Comparison of ENCODE assay signal across 8 cellular contexts in genomic region chr6:26017567-26017966, GRCh38. TPM values are rescaled to one million over a fixed set of nuclear protein-coding genes. Genes with fewer than 3 reads are reported as not detected.
DNase-seq lines count a peak whose midpoint lies in the region; ATAC-seq and TF ChIP-seq lines count a peak whose summit lies in the region.

No MANE protein-coding gene starts in this region.

- DNase-seq in activated CD4-positive, alpha-beta T cell treated with anti-CD3 and anti-CD28 coated beads, Interleukin-2, amount 50 U/mL, for 1 hour, result peak; percentile 60
- peak; percentile 38 for DNase-seq in colonic mucosa
- DNase-seq in lower leg skin (ENCODE audit: low spot score in 2 of 2), result peak; percentile 66 to 94
- peak; percentile 63 to 85 (median 82) for DNase-seq in stimulated activated CD4-positive, alpha-beta T cell treated with anti-CD3 and anti-CD28 coated beads, TNF-alpha, amount 100 ng/mL, for 48 hours (ENCODE audit: low read depth in 3 of 3)
- DNase-seq in middle frontal gyrus (ENCODE audit: extremely low spot score, low spot score), result no peak

- intact Hi-C loops in colonic mucosa (cut with DNase I), result no loop called here
- intact Hi-C loops in lower leg skin (cut with DNase I; ENCODE audit: low total_unique reads), result no loop called here

- H3K36me3 ChIP-seq in colonic mucosa, result no peaks in the 10 kb centered on the region

- TF ChIP-seq CTCF in GM12872 (IDR thresholded peaks at IDR 0.05; ENCODE audit: insufficient read depth, low read depth, low read length) (peak; percentile 23; the same call in 1 of the 3 replicates), colonic mucosa (IDR thresholded peaks at IDR 0.05) (no peak), lower leg skin (IDR thresholded peaks at IDR 0.05) (no peak)

- no peaks in the 10 kb centered on the region for H3K4me1 ChIP-seq in colonic mucosa

- H3K4me3 ChIP-seq in colonic mucosa (no peak overlapping the region), lower leg skin (ENCODE audit: low read depth, poor library complexity, severe bottlenecking) (no peak overlapping the region)

- no peak for ATAC-seq in GM19324 (IDR thresholded peaks at IDR 0.05; ENCODE audit: low FRiP score, unreplicated experiment)
- no peak for ATAC-seq in HG02870 (IDR thresholded peaks at IDR 0.05; ENCODE audit: unreplicated experiment)

- 2 to 4% methylated on average over 21 of the region's 21 CpGs for WGBS in lower leg skin, 2 donors

- no peaks in the 10 kb centered on the region for H3K27me3 ChIP-seq in colonic mucosa

- H3K9me3 ChIP-seq in colonic mucosa, result no peaks in the 10 kb centered on the region

- no peak overlapping the region for H3K9ac ChIP-seq in colonic mucosa (ENCODE audit: low read depth in 2 of 2, low read length in 2 of 2)

- H3K27ac ChIP-seq in colonic mucosa, result peak overlapping the region; percentile 20

- TF ChIP-seq POLR2A in lower leg skin (IDR thresholded peaks at IDR 0.05), result no peak

RNA-seq across cellular contexts. Expression of gene TRIM38, which starts 55.0 kb away (rescaled TPM):
- total RNA-seq in colonic mucosa (10 to 100 TPM in 1 of 2 donors, 1 to 10 TPM in 1; 9.7 to 13.4 TPM), lower leg skin (1 to 10 TPM; 4.7 to 8.0 (median 6.5) TPM)
